In genomic region chr7:13725591-13725990, GRCh38 we compare ENCODE assay signal across 26 cellular contexts.
DNase-seq lines count a peak whose midpoint lies in the region; ATAC-seq and TF ChIP-seq lines count a peak whose summit lies in the region.
"Had no signal": no experiment of that assay in that cellular context is flagged by ENCODE, and none has a peak within 500 bp of the region (broad histone marks: within the 10 kb centered on the region; RNA-seq: fewer than 3 reads in every experiment).

No MANE protein-coding gene starts in this region.

- no peak overlapping the region for H3K27ac ChIP-seq in VCaP
- H3K27ac ChIP-seq: BLaER1, colonic mucosa, Peyer's patch, SK-N-MC had no signal

- H3K9me3 Mint-ChIP-seq in type B pancreatic cell: peaks cover 5% of the 10 kb centered on the region

- no peak overlapping the region for H3K27ac Mint-ChIP-seq in type B pancreatic cell
- H3K27ac Mint-ChIP-seq: activated naive CD8-positive, alpha-beta T cell treated with anti-CD3 and anti-CD28 coated beads for 36 hours had no signal

- H3K36me3 Mint-ChIP-seq in type B pancreatic cell: no peaks in the 10 kb centered on the region
- H3K36me3 Mint-ChIP-seq: activated naive CD8-positive, alpha-beta T cell treated with anti-CD3 and anti-CD28 coated beads for 36 hours had no signal

- no peak overlapping the region for H3K4me3 Mint-ChIP-seq in type B pancreatic cell
- H3K4me3 Mint-ChIP-seq: activated naive CD8-positive, alpha-beta T cell treated with anti-CD3 and anti-CD28 coated beads for 36 hours had no signal

- no peak for ATAC-seq in sciatic nerve
- ATAC-seq in GM21723 (IDR thresholded peaks at IDR 0.05; ENCODE audit: unreplicated experiment): no peak
- ATAC-seq: right cardiac atrium had no signal

- TF ChIP-seq CTCF in VCaP (conservative IDR thresholded peaks at IDR 0.05) (peak; percentile 34), fibroblast of villous mesenchyme (IDR thresholded peaks at IDR 0.05; ENCODE audit: insufficient read depth, low read depth, low read length) (peak; percentile 12), type B pancreatic cell (conservative IDR thresholded peaks at IDR 0.05) (peak; percentile 63)

- DNase-seq in NCI-H1694 treated with DMSO at 0.1 percent for 48 hours (lab: John Stamatoyannopoulos, UW): peak; percentile 25
- DNase-seq in NCI-H1694 (lab: John Stamatoyannopoulos, UW): no peak
- no peak for DNase-seq in fibroblast of villous mesenchyme (ENCODE audit: low read depth)
- DNase-seq in type B pancreatic cell (ENCODE audit: extremely low spot score, unreplicated experiment): no peak
- no peak for DNase-seq in GM03348 (ENCODE audit: low spot score)
- no peak for DNase-seq in sciatic nerve (ENCODE audit: low spot score)
- DNase-seq: 8988T; activated naive CD8-positive, alpha-beta T cell treated with anti-CD3 and anti-CD28 coated beads for 36 hours; activated T-cell treated with anti-CD3 and anti-CD28 coated beads, Interleukin-2, amount 50 U/mL, for 48 hours; colonic mucosa; EL; foreskin melanocyte; GOT3; KBM-7; NCI-H187; NCI-H226; occipital lobe; Peyer's patch; right cardiac atrium; substantia nigra; T1000 had no signal

- H3K4me3 ChIP-seq in fibroblast of villous mesenchyme (ENCODE audit: low read depth, low read length): no peak overlapping the region
- H3K4me3 ChIP-seq: BLaER1, colonic mucosa, lung, Peyer's patch, SK-N-MC had no signal

- no peaks in the 10 kb centered on the region for H3K27me3 Mint-ChIP-seq in type B pancreatic cell
- H3K27me3 Mint-ChIP-seq: activated naive CD8-positive, alpha-beta T cell treated with anti-CD3 and anti-CD28 coated beads for 36 hours had no signal

- no peaks in the 10 kb centered on the region for H3K4me1 Mint-ChIP-seq in type B pancreatic cell (ENCODE audit: unreplicated experiment)
- H3K4me1 Mint-ChIP-seq: activated naive CD8-positive, alpha-beta T cell treated with anti-CD3 and anti-CD28 coated beads for 36 hours had no signal

- intact Hi-C loops in sciatic nerve (cut with DNase I): no loop called here

Comparison
In these comparisons a context has a peak if more than half of its experiments do, and no peak if none do; other contexts are left out.
1. CTCF ChIP-seq: peak in every context shown above with its lines; median percentile 63 in type B pancreatic cell; 34 in VCaP; 12 in fibroblast of villous mesenchyme.